8 cellular contexts compared by ENCODE assay signal in genomic region chr11:122440783-122441701, GRCh38.
DNase-seq lines count a peak whose midpoint lies in the region; ATAC-seq and TF ChIP-seq lines count a peak whose summit lies in the region.

No MANE protein-coding gene starts in this region.

- no peak for TF ChIP-seq CTCF in SK-N-SH (IDR thresholded peaks at IDR 0.05)
- TF ChIP-seq CTCF in heart right ventricle (IDR thresholded peaks at IDR 0.05), result no peak

- H3K4me3 ChIP-seq in SK-N-SH (ENCODE audit: low read depth in 2 of 2, low read length in 1 of 2) (peak overlapping the region; percentile 31 to 43; a peak in 3 of 4 replicates), heart right ventricle (peak overlapping the region in 9 of 10 donors; percentile 38 to 68 (median 58))

- WGBS in SK-N-SH (ENCODE audit: low lambda C conversion rate), result 18% methylated on average over 23 of the region's 28 CpGs
- 3 to 4% methylated on average over 28 of the region's 28 CpGs for WGBS in heart right ventricle, 2 donors

- POLR2A ChIA-PET in SK-N-SH (lab: Yijun Ruan, JAX), result no interaction called here
- POLR2A ChIA-PET in naive thymus-derived CD8-positive, alpha-beta T cell (lab: Charles Lee), result no interaction called here

- no peaks in the 10 kb centered on the region for H3K79me2 ChIP-seq in SK-N-SH (ENCODE audit: insufficient read depth)

- H4K20me1 ChIP-seq in SK-N-SH (ENCODE audit: insufficient read depth), result no peaks in the 10 kb centered on the region

- ATAC-seq in heart right ventricle, result peak; percentile 49 to 88 (median 83)
- ATAC-seq in naive thymus-derived CD8-positive, alpha-beta T cell, result no peak
- ATAC-seq in activated CD8-positive, alpha-beta memory T cell treated with anti-CD3 and anti-CD28 coated beads, Interleukin-2, amount 10 ng/mL, durations not matched to agents 7 days and 5 days, result no peak

- CTCF ChIA-PET in SK-N-SH (lab: Yijun Ruan, JAX), result no interaction called here
- CTCF ChIA-PET in activated CD8-positive, alpha-beta memory T cell treated with anti-CD3 and anti-CD28 coated beads, Interleukin-2, amount 10 ng/mL, durations not matched to agents 7 days and 5 days (lab: Charles Lee), result no interaction called here

- H3K4me3 Mint-ChIP-seq in naive thymus-derived CD8-positive, alpha-beta T cell, result peak overlapping the region in 3 of 10 donors; percentile 26 to 64 (median 36)
- no peak overlapping the region for H3K4me3 Mint-ChIP-seq in activated CD8-positive, alpha-beta memory T cell treated with anti-CD3 and anti-CD28 coated beads, Interleukin-2, amount 10 ng/mL, durations not matched to agents 7 days and 5 days

- no peaks in the 10 kb centered on the region for H3K36me3 ChIP-seq in SK-N-SH (replicated peaks in 1 of 2; ENCODE audit: control insufficient read depth in 1 of 2, insufficient read depth in 2 of 2, low read length in 1 of 2)
- H3K36me3 ChIP-seq in heart right ventricle, result no peaks in the 10 kb centered on the region

- H3K4me2 ChIP-seq in SK-N-SH, result peak overlapping the region; percentile 53

- H3F3A ChIP-seq in SK-N-SH (replicated peaks; ENCODE audit: insufficient read depth), result no peaks in the 10 kb centered on the region

- peaks cover 2 to 13% (median 6%) of the 10 kb centered on the region in 4 donors for H3K4me1 Mint-ChIP-seq in naive thymus-derived CD8-positive, alpha-beta T cell
- H3K4me1 Mint-ChIP-seq in activated CD8-positive, alpha-beta memory T cell treated with anti-CD3 and anti-CD28 coated beads, Interleukin-2, amount 10 ng/mL, durations not matched to agents 7 days and 5 days, result no peaks in the 10 kb centered on the region

- H3K9me3 Mint-ChIP-seq in naive thymus-derived CD8-positive, alpha-beta T cell, result peaks cover 0 to 8% (median 0%) of the 10 kb centered on the region in 9 donors
- no peaks in the 10 kb centered on the region for H3K9me3 Mint-ChIP-seq in activated CD8-positive, alpha-beta memory T cell treated with anti-CD3 and anti-CD28 coated beads, Interleukin-2, amount 10 ng/mL, durations not matched to agents 7 days and 5 days (ENCODE audit: low read depth)

- TF ChIP-seq RAD21 in SK-N-SH (IDR thresholded peaks at IDR 0.05; ENCODE audit: low read length), result no peak

- H3K4me1 ChIP-seq in SK-N-SH (ENCODE audit: control insufficient read depth in 1 of 2, insufficient read depth in 2 of 2, low read depth in 1 of 2, low read length in 1 of 2) (peaks cover 0 to 3% of the 10 kb centered on the region in 2 experiments; a peak in 1 of 4 replicates), heart right ventricle (peaks cover 0 to 25% (median 7%) of the 10 kb centered on the region in 9 donors)

- no peak overlapping the region for H3K27ac Mint-ChIP-seq in naive thymus-derived CD8-positive, alpha-beta T cell
- no peak overlapping the region for H3K27ac Mint-ChIP-seq in activated CD8-positive, alpha-beta memory T cell treated with anti-CD3 and anti-CD28 coated beads, Interleukin-2, amount 10 ng/mL, durations not matched to agents 7 days and 5 days

- H2AFZ ChIP-seq in SK-N-SH (ENCODE audit: low read depth), result no peak overlapping the region

- no peak for TF ChIP-seq EP300 in SK-N-SH (IDR thresholded peaks at IDR 0.05; ENCODE audit: borderline replicate concordance in 1 of 2, low read depth in 1 of 2, low read length in 1 of 2)

- H3K27me3 Mint-ChIP-seq in naive thymus-derived CD8-positive, alpha-beta T cell, result peaks cover 13 to 26% (median 23%) of the 10 kb centered on the region in 5 donors
- H3K27me3 Mint-ChIP-seq in activated CD8-positive, alpha-beta memory T cell treated with anti-CD3 and anti-CD28 coated beads, Interleukin-2, amount 10 ng/mL, durations not matched to agents 7 days and 5 days, result peaks cover 14% of the 10 kb centered on the region

- H3K9ac ChIP-seq in SK-N-SH, result no peak overlapping the region

- no peaks in the 10 kb centered on the region for H3K9me2 ChIP-seq in SK-N-SH

- H3K27ac ChIP-seq in SK-N-SH (ENCODE audit: low read depth in 2 of 2, low read length in 1 of 2) (no peak overlapping the region; a peak in 1 of 4 replicates), heart right ventricle (peak overlapping the region; percentile 63 to 85 (median 82))

- H3K27me3 ChIP-seq in SK-N-SH (ENCODE audit: insufficient read depth) (no peaks in the 10 kb centered on the region; the same call in 1 of the 2 replicates), heart right ventricle (peaks cover 0 to 15% (median 0%) of the 10 kb centered on the region in 7 donors)

- no peaks in the 10 kb centered on the region for H3K36me3 Mint-ChIP-seq in naive thymus-derived CD8-positive, alpha-beta T cell
- H3K36me3 Mint-ChIP-seq in activated CD8-positive, alpha-beta memory T cell treated with anti-CD3 and anti-CD28 coated beads, Interleukin-2, amount 10 ng/mL, durations not matched to agents 7 days and 5 days, result no peaks in the 10 kb centered on the region

- H3K9me3 ChIP-seq in SK-N-SH, result no peaks in the 10 kb centered on the region
- no peaks in the 10 kb centered on the region for H3K9me3 ChIP-seq in heart right ventricle

- intact Hi-C loops in heart right ventricle (cut with DNase I), result loop anchor here in 4 of 10 donors (5.0 to 10.0 kb wide), 6 partner anchors 74 to 229 kb away; no protein-coding TSS in a partner anchor

- DNase-seq in DMS79 (lab: John Stamatoyannopoulos, UW) (peak; percentile 13), SK-N-SH (peak; percentile 48), heart right ventricle (peak; percentile 55 to 62), pons (ENCODE audit: low spot score) (peak; percentile 69), epidermal melanocyte (ENCODE audit: insufficient read length, low spot score) (no peak), NCI-H526 (lab: John Stamatoyannopoulos, UW) (no peak)
- no peak for DNase-seq in naive thymus-derived CD8-positive, alpha-beta T cell
- DNase-seq in activated CD8-positive, alpha-beta memory T cell treated with anti-CD3 and anti-CD28 coated beads, Interleukin-2, amount 10 ng/mL, durations not matched to agents 7 days and 5 days, result no peak

TF ChIP-seq in SK-N-SH, 30 proteins besides CTCF, POLR2A, EP300 and RAD21:
- TF ChIP-seq, protein P1, sequence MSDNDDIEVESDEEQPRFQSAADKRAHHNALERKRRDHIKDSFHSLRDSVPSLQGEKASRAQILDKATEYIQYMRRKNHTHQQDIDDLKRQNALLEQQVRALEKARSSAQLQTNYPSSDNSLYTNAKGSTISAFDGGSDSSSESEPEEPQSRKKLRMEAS (IDR thresholded peaks at IDR 0.05; ENCODE audit: low read depth), result no peak
- no peak for TF ChIP-seq RCOR1 (IDR thresholded peaks at IDR 0.05; ENCODE audit: low read length)
- TF ChIP-seq TAF1 (IDR thresholded peaks at IDR 0.05; ENCODE audit: borderline replicate concordance, low read depth, low read length), result no peak

Comparison
In these comparisons a context has a peak if more than half of its experiments do, and no peak if none do; other contexts are left out.
1. DNase-seq: peak in DMS79 (single experiment), SK-N-SH (single experiment), heart right ventricle (2 of 2) and pons (single experiment); none in epidermal melanocyte (single experiment), naive thymus-derived CD8-positive, alpha-beta T cell (0 of 10), activated CD8-positive, alpha-beta memory T cell treated with anti-CD3 and anti-CD28 coated beads, Interleukin-2, amount 10 ng/mL, durations not matched to agents 7 days and 5 days (single experiment) and NCI-H526 (0 of 2).
2. H3K27ac ChIP-seq: peak in heart right ventricle (10 of 10); none in SK-N-SH (0 of 2).
3. ATAC-seq: peak in heart right ventricle (8 of 8); none in naive thymus-derived CD8-positive, alpha-beta T cell (0 of 2) and activated CD8-positive, alpha-beta memory T cell treated with anti-CD3 and anti-CD28 coated beads, Interleukin-2, amount 10 ng/mL, durations not matched to agents 7 days and 5 days (single experiment).